In the genomic region with DNA sequence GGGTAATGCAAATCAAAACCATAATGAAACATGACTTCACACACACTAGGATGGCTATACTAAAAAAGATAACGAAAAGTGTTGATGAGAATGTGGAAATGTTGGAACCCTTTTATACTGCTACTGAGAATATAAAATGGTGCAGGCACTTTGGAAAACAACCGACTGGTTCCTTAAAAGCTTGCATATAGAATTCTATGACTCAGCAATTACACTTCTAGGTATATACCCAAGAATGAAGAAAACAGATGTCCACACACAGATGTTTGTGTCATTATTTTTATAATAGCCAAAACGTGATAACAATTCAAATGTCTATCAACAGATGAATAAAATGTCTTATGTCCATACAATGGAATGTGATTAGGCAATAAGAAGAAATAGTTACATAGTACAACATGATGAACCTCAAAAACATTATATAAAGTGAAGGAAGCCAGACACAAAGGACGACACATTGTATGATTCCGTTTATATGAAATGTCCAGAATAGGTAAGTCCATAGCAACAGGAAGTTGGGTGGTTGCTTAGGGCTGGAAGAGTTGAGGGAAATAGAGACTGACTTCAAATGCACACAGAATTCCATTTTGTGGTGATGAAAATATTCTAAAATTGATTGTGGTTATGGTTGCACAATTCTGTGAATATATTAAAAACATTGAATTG, we compare ENCODE assay signal across 2 cellular contexts.
TF ChIP-seq lines count a peak whose summit lies in the region.

No MANE protein-coding gene starts in this region.

TF ChIP-seq in HepG2, 621 proteins besides CTCF, POLR2A, EP300 and RAD21:
- TF ChIP-seq ZFP1 (CRISPR knock-in tag; IDR thresholded peaks at IDR 0.05) (no peak), MAFK (conservative IDR thresholded peaks at IDR 0.05 in 1 of 2, IDR thresholded peaks at IDR 0.05 in 1 of 2; ENCODE audit: low read length in 2 of 2) (peak; percentile 75 to 83), MAFF (IDR thresholded peaks at IDR 0.05; ENCODE audit: low read depth, low read length) (peak; percentile 74), HOXA9 (CRISPR knock-in tag; IDR thresholded peaks at IDR 0.05; ENCODE audit: borderline replicate concordance) (no peak), KLF13 (CRISPR knock-in tag; IDR thresholded peaks at IDR 0.05) (no peak), MEIS1 (CRISPR knock-in tag; IDR thresholded peaks at IDR 0.05; ENCODE audit: borderline replicate concordance) (no peak), TAF15 (IDR thresholded peaks at IDR 0.05; ENCODE audit: low read depth, low read length, poor library complexity, severe bottlenecking) (no peak), NFE2L2 (IDR thresholded peaks at IDR 0.05; ENCODE audit: low read length) (peak; percentile 75), ZNF496 (CRISPR knock-in tag; IDR thresholded peaks at IDR 0.05; ENCODE audit: insufficient replicate concordance) (no peak), ZBTB4 (CRISPR knock-in tag; IDR thresholded peaks at IDR 0.05; ENCODE audit: borderline replicate concordance) (no peak)

TF ChIP-seq in K562, 482 proteins besides CTCF, POLR2A, EP300 and RAD21:
- TF ChIP-seq MAZ (CRISPR knock-in tag; conservative IDR thresholded peaks at IDR 0.05 in 1 of 2, IDR thresholded peaks at IDR 0.05 in 1 of 2) (no peak), COPS2 (conservative IDR thresholded peaks at IDR 0.05) (no peak), NFRKB (IDR thresholded peaks at IDR 0.05; ENCODE audit: low read depth) (no peak), ZNF668 (CRISPR knock-in tag; IDR thresholded peaks at IDR 0.05) (no peak), ZNF197 (CRISPR knock-in tag; IDR thresholded peaks at IDR 0.05; ENCODE audit: low read depth) (no peak), THAP7 (CRISPR knock-in tag; IDR thresholded peaks at IDR 0.05) (no peak), SNAPC5 (CRISPR knock-in tag; IDR thresholded peaks at IDR 0.05) (no peak), PHF21A (IDR thresholded peaks at IDR 0.05; ENCODE audit: borderline replicate concordance, low read depth) (no peak), ZNF561 (CRISPR knock-in tag; conservative IDR thresholded peaks at IDR 0.05) (no peak), FOXP1 (CRISPR knock-in tag; IDR thresholded peaks at IDR 0.05) (no peak), ESRRA (IDR thresholded peaks at IDR 0.05; ENCODE audit: borderline replicate concordance, low read depth) (no peak), MAFF (IDR thresholded peaks at IDR 0.05; ENCODE audit: low read length) (peak; percentile 38; the same call in 1 of the 2 replicates), NCOA2 (IDR thresholded peaks at IDR 0.05; ENCODE audit: partially characterized antibody in 2 of 2) (no peak), CHD2 (IDR thresholded peaks at IDR 0.05; ENCODE audit: low read depth, low read length) (no peak), MAX (CRISPR knock-in tag; IDR thresholded peaks at IDR 0.05) (no peak), HES1 (IDR thresholded peaks at IDR 0.05; ENCODE audit: low read depth) (no peak), PRDM10 (IDR thresholded peaks at IDR 0.05; ENCODE audit: partially characterized antibody) (no peak), MAFK (IDR thresholded peaks at IDR 0.05; ENCODE audit: low read length) (peak; percentile 31; the same call in 1 of the 2 replicates), MAFG (tag; conservative IDR thresholded peaks at IDR 0.05) (peak; percentile 66), ZNF57 (CRISPR knock-in tag; IDR thresholded peaks at IDR 0.05) (no peak), SOX6 (IDR thresholded peaks at IDR 0.05) (no peak), ZNF277 (CRISPR knock-in tag; IDR thresholded peaks at IDR 0.05; ENCODE audit: borderline replicate concordance) (no peak), ZBTB8A (IDR thresholded peaks at IDR 0.05; ENCODE audit: partially characterized antibody) (no peak), PURB (CRISPR knock-in tag; IDR thresholded peaks at IDR 0.05; ENCODE audit: low read depth) (no peak), CEBPG (CRISPR knock-in tag; IDR thresholded peaks at IDR 0.05) (no peak), CEBPG (tag; conservative IDR thresholded peaks at IDR 0.05 in 1 of 2, IDR thresholded peaks at IDR 0.05 in 1 of 2) (peak in 1 of 2 experiments; percentile 36; a peak in 1 of 4 replicates), CHD4 (IDR thresholded peaks at IDR 0.05; ENCODE audit: insufficient read depth, insufficient replicate concordance, low read depth, low read length, poor library complexity, severe bottlenecking) (no peak), SIX5 (IDR thresholded peaks at IDR 0.05; ENCODE audit: borderline replicate concordance in 1 of 2, insufficient read depth in 1 of 2, low read depth in 1 of 2, low read length in 2 of 2) (no peak), ZNF253 (CRISPR knock-in tag; conservative IDR thresholded peaks at IDR 0.05) (no peak), DNMT1 (IDR thresholded peaks at IDR 0.05) (no peak), FOSL1 (tag; conservative IDR thresholded peaks at IDR 0.05) (no peak), C11orf30 (IDR thresholded peaks at IDR 0.05; ENCODE audit: low read depth) (peak; percentile 35; the same call in 1 of the 2 replicates), ZNF347 (CRISPR knock-in tag; IDR thresholded peaks at IDR 0.05; ENCODE audit: low read depth) (no peak), ZNF584 (CRISPR knock-in tag; IDR thresholded peaks at IDR 0.05; ENCODE audit: low read depth) (no peak), THRAP3 (IDR thresholded peaks at IDR 0.05; ENCODE audit: borderline replicate concordance) (no peak), BCLAF1 (IDR thresholded peaks at IDR 0.05; ENCODE audit: borderline replicate concordance in 1 of 2, control insufficient read depth in 1 of 2, low read depth in 2 of 2, low read length in 1 of 2) (no peak), CHCHD3 (CRISPR knock-in tag; IDR thresholded peaks at IDR 0.05) (no peak)
- TF ChIP-seq, protein P1, sequence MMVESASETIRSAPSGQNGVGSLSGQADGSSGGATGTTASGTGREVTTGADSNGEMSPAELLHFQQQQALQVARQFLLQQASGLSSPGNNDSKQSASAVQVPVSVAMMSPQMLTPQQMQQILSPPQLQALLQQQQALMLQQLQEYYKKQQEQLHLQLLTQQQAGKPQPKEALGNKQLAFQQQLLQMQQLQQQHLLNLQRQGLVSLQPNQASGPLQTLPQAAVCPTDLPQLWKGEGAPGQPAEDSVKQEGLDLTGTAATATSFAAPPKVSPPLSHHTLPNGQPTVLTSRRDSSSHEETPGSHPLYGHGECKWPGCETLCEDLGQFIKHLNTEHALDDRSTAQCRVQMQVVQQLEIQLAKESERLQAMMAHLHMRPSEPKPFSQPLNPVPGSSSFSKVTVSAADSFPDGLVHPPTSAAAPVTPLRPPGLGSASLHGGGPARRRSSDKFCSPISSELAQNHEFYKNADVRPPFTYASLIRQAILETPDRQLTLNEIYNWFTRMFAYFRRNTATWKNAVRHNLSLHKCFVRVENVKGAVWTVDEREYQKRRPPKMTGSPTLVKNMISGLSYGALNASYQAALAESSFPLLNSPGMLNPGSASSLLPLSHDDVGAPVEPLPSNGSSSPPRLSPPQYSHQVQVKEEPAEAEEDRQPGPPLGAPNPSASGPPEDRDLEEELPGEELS (CRISPR knock-in tag; IDR thresholded peaks at IDR 0.05; ENCODE audit: borderline replicate concordance): no peak
- TF ChIP-seq, protein P2, sequence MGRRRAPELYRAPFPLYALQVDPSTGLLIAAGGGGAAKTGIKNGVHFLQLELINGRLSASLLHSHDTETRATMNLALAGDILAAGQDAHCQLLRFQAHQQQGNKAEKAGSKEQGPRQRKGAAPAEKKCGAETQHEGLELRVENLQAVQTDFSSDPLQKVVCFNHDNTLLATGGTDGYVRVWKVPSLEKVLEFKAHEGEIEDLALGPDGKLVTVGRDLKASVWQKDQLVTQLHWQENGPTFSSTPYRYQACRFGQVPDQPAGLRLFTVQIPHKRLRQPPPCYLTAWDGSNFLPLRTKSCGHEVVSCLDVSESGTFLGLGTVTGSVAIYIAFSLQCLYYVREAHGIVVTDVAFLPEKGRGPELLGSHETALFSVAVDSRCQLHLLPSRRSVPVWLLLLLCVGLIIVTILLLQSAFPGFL (CRISPR knock-in tag; IDR thresholded peaks at IDR 0.05): no peak
